17 cellular contexts compared by ENCODE assay signal in the genomic region with DNA sequence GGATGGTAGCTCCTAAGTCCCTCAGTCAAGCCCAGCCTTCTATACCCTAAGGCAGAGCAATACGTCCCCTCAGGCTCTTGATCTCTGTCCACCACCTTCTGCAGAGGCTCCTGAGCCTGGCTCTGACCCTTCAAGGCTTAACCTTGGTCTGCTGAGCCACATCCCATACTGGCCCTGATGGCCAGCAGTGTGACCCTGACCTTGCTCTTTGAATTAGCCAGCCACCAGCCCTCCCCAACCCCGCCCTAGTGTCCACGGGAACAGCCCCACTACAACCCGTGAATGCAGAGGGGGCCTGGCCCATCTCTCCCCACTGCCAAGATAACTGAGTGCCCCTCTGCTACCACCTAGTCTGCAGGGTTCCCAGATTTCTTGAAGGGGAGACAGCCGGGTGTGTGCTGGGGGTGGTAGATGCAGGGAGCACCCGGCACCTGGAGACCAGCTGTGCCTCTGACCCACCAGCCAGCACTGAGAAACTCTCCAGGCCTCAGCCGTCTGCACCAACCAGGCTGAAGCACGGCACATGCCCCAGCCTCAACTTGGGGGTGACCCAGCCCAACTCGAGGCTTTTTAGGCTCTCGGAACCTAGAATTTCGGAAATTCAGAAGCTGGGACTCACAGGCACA. TPM values are rescaled to one million over a fixed set of nuclear protein-coding genes. Genes with fewer than 3 reads are reported as not detected.
DNase-seq lines count a peak whose midpoint lies in the region; ATAC-seq lines count a peak whose summit lies in the region.
"Had no signal": no experiment of that assay in that cellular context is flagged by ENCODE, and none has a peak within 500 bp of the region (broad histone marks: within the 10 kb centered on the region; RNA-seq: fewer than 3 reads in every experiment).

No MANE protein-coding gene starts in this region.

- H4K20me1 ChIP-seq in BLaER1 = peaks cover 81% of the 10 kb centered on the region
- H4K20me1 ChIP-seq in Karpas-422 (ENCODE audit: insufficient read depth, low read depth, low read length) = peaks cover 29% of the 10 kb centered on the region; the same call in 1 of the 2 replicates

- POLR2A ChIA-PET in naive thymus-derived CD8-positive, alpha-beta T cell (lab: Charles Lee) = no interaction called here

- peaks cover 74% of the 10 kb centered on the region for H3K4me1 ChIP-seq in BLaER1
- peaks cover 86% of the 10 kb centered on the region for H3K4me1 ChIP-seq in Karpas-422 (ENCODE audit: low read length)

- peaks cover 26% of the 10 kb centered on the region for H3K36me3 Mint-ChIP-seq in dendritic cell treated with granulocyte-macrophage colony-stimulating factor and Interleukin-4, amounts not matched to agents 40 ng/mL and 50 ng/mL, for 4 days (ENCODE audit: low read depth)
- H3K36me3 Mint-ChIP-seq in naive thymus-derived CD8-positive, alpha-beta T cell = peaks cover 0 to 3% (median 0%) of the 10 kb centered on the region in 3 donors

- DNase-seq in Karpas-422 (no peak), UCSD-AML1 (lab: John Stamatoyannopoulos, UW; ENCODE audit: unreplicated experiment) (no peak), germinal center (ENCODE audit: low spot score) (no peak), GM19240 (ENCODE audit: insufficient read length, low spot score) (no peak)
- DNase-seq in naive thymus-derived CD8-positive, alpha-beta T cell = peak in 1 of 10 donors; percentile 35
- DNase-seq: GM23248; HCEC 1CT; IMR-90; NCI-H1105 treated with DMSO at 0.1 percent for 48 hours; NCI-H187 treated with DMSO at 0.1 percent for 48 hours; NCI-H2171; NCI-H446; NK-92 treated with Interleukin-12 subunit alpha and Interleukin-12 subunit beta, amount 100 ng/mL, for 24 hours; OCI-M1 had no signal

- H3K36me3 ChIP-seq in BLaER1 (no peaks in the 10 kb centered on the region), Karpas-422 (ENCODE audit: insufficient read depth, low read length) (no peaks in the 10 kb centered on the region)

- no peak overlapping the region for H3K9ac ChIP-seq in BLaER1
- H3K9ac ChIP-seq in Karpas-422 (ENCODE audit: low read length) = no peak overlapping the region
- H3K9ac ChIP-seq: GM23248 had no signal

- H3K9me3 ChIP-seq in BLaER1 = no peaks in the 10 kb centered on the region
- no peaks in the 10 kb centered on the region for H3K9me3 ChIP-seq in Karpas-422 (ENCODE audit: low read length)

- H3K27me3 ChIP-seq in BLaER1 = no peaks in the 10 kb centered on the region
- no peaks in the 10 kb centered on the region for H3K27me3 ChIP-seq in Karpas-422 (ENCODE audit: low read length)

- ATAC-seq in naive thymus-derived CD8-positive, alpha-beta T cell = no peak
- ATAC-seq in GM21381 (IDR thresholded peaks at IDR 0.05; ENCODE audit: unreplicated experiment) = no peak

- H3K4me1 Mint-ChIP-seq in dendritic cell treated with granulocyte-macrophage colony-stimulating factor and Interleukin-4, amounts not matched to agents 40 ng/mL and 50 ng/mL, for 4 days (ENCODE audit: low read depth) = peaks cover 85% of the 10 kb centered on the region
- peaks cover 42 to 88% (median 74%) of the 10 kb centered on the region in 4 donors for H3K4me1 Mint-ChIP-seq in naive thymus-derived CD8-positive, alpha-beta T cell

- intact Hi-C loops in dendritic cell treated with granulocyte-macrophage colony-stimulating factor and Interleukin-4, amounts not matched to agents 40 ng/mL and 50 ng/mL, for 4 days (cut with micrococcal nuclease) = no loop called here

- no peak overlapping the region for H3K4me3 Mint-ChIP-seq in dendritic cell treated with granulocyte-macrophage colony-stimulating factor and Interleukin-4, amounts not matched to agents 40 ng/mL and 50 ng/mL, for 4 days
- H3K4me3 Mint-ChIP-seq in naive thymus-derived CD8-positive, alpha-beta T cell = no peak overlapping the region

- H3K9me3 Mint-ChIP-seq in dendritic cell treated with granulocyte-macrophage colony-stimulating factor and Interleukin-4, amounts not matched to agents 40 ng/mL and 50 ng/mL, for 4 days = no peaks in the 10 kb centered on the region
- no peaks in the 10 kb centered on the region for H3K9me3 Mint-ChIP-seq in naive thymus-derived CD8-positive, alpha-beta T cell

- peak overlapping the region; percentile 32 for H3K27ac Mint-ChIP-seq in dendritic cell treated with granulocyte-macrophage colony-stimulating factor and Interleukin-4, amounts not matched to agents 40 ng/mL and 50 ng/mL, for 4 days
- H3K27ac Mint-ChIP-seq in naive thymus-derived CD8-positive, alpha-beta T cell = peak overlapping the region in 6 of 10 donors; percentile 14 to 82 (median 37)

- H2AFZ ChIP-seq in Karpas-422 (ENCODE audit: low read length) = no peak overlapping the region
- H2AFZ ChIP-seq: GM23248 had no signal

- H3K27me3 Mint-ChIP-seq in dendritic cell treated with granulocyte-macrophage colony-stimulating factor and Interleukin-4, amounts not matched to agents 40 ng/mL and 50 ng/mL, for 4 days = no peaks in the 10 kb centered on the region
- no peaks in the 10 kb centered on the region for H3K27me3 Mint-ChIP-seq in naive thymus-derived CD8-positive, alpha-beta T cell

- H3K4me3 ChIP-seq in BLaER1 (no peak overlapping the region), Karpas-422 (ENCODE audit: low read length) (no peak overlapping the region)
- H3K4me3 ChIP-seq: GM23248 had no signal

- H3K27ac ChIP-seq in BLaER1 = no peak overlapping the region
- H3K27ac ChIP-seq in Karpas-422 (ENCODE audit: low read length) = peak overlapping the region; percentile 31; the same call in 1 of the 2 replicates
- H3K27ac ChIP-seq: GM23248 had no signal

- H3K9me2 ChIP-seq in Karpas-422 (replicated peaks; ENCODE audit: insufficient read depth, low read length) = no peaks in the 10 kb centered on the region

- H3K4me2 ChIP-seq in BLaER1 = 0 out of 2 replicates have a peak overlapping the region, but pooled peaks have one; percentile 22
- no peak overlapping the region for H3K4me2 ChIP-seq in Karpas-422 (ENCODE audit: low read depth, low read length, poor library complexity, severe bottlenecking)

- peaks cover 94% of the 10 kb centered on the region for H3K79me2 ChIP-seq in Karpas-422 (ENCODE audit: low read length)

RNA-seq across cellular contexts. Expression of a gene that starts 6.2 kb away (rescaled TPM):
- 76.1 and 103 TPM in 2 replicates for total RNA-seq in Karpas-422 (2014; rRNA removed; shearing (Covaris generic); ENCODE audit: low replicate concordance)
- 100 to 1,000 TPM; 155 to 166 TPM for total RNA-seq in naive thymus-derived CD8-positive, alpha-beta T cell
- 10 to 100 TPM; 14.7 to 40.0 (median 27.6) TPM for polyA plus RNA-seq in naive thymus-derived CD8-positive, alpha-beta T cell

RNA-seq across cellular contexts. Expression of a gene that starts 47.8 kb away (rescaled TPM):
- total RNA-seq in Karpas-422 (2014; rRNA removed; shearing (Covaris generic); ENCODE audit: low replicate concordance) = 4.3 and 4.7 TPM in 2 replicates
- total RNA-seq in naive thymus-derived CD8-positive, alpha-beta T cell = 10 to 100 TPM; 11.8 to 15.6 TPM
- 10 to 100 TPM; 13.5 to 16.3 (median 14.9) TPM for polyA plus RNA-seq in naive thymus-derived CD8-positive, alpha-beta T cell
